Comparison of ENCODE assay signal across 11 cellular contexts in the genomic region with DNA sequence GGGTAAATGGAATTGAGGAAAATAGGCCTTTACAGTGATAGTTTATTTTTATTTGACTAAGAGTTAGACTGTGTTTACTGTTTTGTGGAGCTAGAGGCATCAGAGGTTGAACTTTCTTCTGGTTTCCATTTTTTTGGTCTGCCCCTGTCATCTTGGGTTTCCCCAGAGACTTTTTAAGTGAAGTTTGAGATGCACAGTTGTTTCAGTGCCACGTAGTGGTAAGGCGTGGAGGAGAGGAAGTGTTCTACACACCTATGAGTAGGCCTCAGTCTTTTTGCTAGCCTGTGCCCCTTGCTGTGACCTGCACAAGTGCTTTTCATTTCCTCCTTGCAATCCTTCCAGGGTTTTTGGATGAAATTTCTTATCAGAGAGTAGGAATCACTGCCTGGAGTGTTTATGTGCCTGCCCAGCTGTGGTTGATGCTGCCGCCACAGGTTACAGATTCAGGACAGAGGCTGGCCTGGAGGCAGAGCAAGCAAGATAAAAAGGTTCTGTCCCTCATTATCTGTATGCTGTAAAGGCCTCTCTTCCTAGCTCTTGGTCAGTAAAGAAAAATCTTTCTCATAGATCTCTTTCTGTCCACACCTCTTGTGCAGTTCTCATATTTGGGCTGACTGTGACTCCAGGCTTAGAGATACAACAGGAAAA. TPM values are rescaled to one million over a fixed set of nuclear protein-coding genes. Genes with fewer than 3 reads are reported as not detected.
A peak's percentile ranks its signal among the peaks of the same experiment; 100 is the strongest.
DNase-seq lines count a peak whose midpoint lies in the region; ATAC-seq and TF ChIP-seq lines count a peak whose summit lies in the region.
"Had no signal": no experiment of that assay in that cellular context is flagged by ENCODE, and none has a peak within 500 bp of the region (broad histone marks: within the 10 kb centered on the region; RNA-seq: fewer than 3 reads in every experiment).

No MANE protein-coding gene starts in this region.

- H3K9me2 ChIP-seq in PC-3 (replicated peaks; ENCODE audit: low read length): no peaks in the 10 kb centered on the region

- no peak overlapping the region for H3K4me2 ChIP-seq in PC-3 (ENCODE audit: low read length)

- H3K27me3 ChIP-seq in PC-3 (ENCODE audit: low read length) (no peaks in the 10 kb centered on the region), lower lobe of right lung (ENCODE audit: low read depth) (no peaks in the 10 kb centered on the region)
- H3K27me3 ChIP-seq: foreskin keratinocyte had no signal

- H3K27ac ChIP-seq in PC-3 (ENCODE audit: low read length): no peak overlapping the region
- no peak overlapping the region for H3K27ac ChIP-seq in lower lobe of right lung
- H3K27ac ChIP-seq: foreskin keratinocyte had no signal

- intact Hi-C loops in PC-3 (cut with micrococcal nuclease) (no loop called here), lower lobe of right lung (cut with DNase I) (no loop called here)

- no peak overlapping the region for H2AFZ ChIP-seq in PC-3 (ENCODE audit: low read length)

- POLR2A ChIA-PET in PC-3 (lab: Charles Lee; ENCODE audit: unreplicated experiment): no interaction called here

- no TSS peak for BruUV-seq in PC-3 (replicated peaks; lab: Mats Ljungman, UMichigan)

- H3F3A ChIP-seq in PC-3 (ENCODE audit: low read length, unreplicated experiment): no peaks in the 10 kb centered on the region

- DNase-seq in islet precursor cell: peak; percentile 52
- DNase-seq in PC-3: no peak
- DNase-seq in Ammon's horn (ENCODE audit: low spot score): no peak
- no peak for DNase-seq in activated CD4-positive, alpha-beta T cell treated with anti-CD3 and anti-CD28 coated beads for 4 hours
- no peak for DNase-seq in lower lobe of right lung
- DNase-seq: foreskin keratinocyte, NCI-H345 had no signal

- H3K4me3 ChIP-seq in PC-3 (ENCODE audit: low read length) (no peak overlapping the region), lower lobe of right lung (no peak overlapping the region)

- no peaks in the 10 kb centered on the region for H3K4me1 ChIP-seq in PC-3 (ENCODE audit: insufficient read depth, low read length)
- H3K4me1 ChIP-seq in lower lobe of right lung: no peaks in the 10 kb centered on the region
- H3K4me1 ChIP-seq: foreskin keratinocyte had no signal

- ATAC-seq in GM18520 (IDR thresholded peaks at IDR 0.05; ENCODE audit: unreplicated experiment) (peak; percentile 80), GM21529 (IDR thresholded peaks at IDR 0.05; ENCODE audit: unreplicated experiment) (peak; percentile 88), HG03460 (IDR thresholded peaks at IDR 0.05; ENCODE audit: unreplicated experiment) (peak; percentile 73), PC-3 (no peak), lower lobe of right lung (no peak)
- ATAC-seq: foreskin keratinocyte had no signal

- H3K9me3 ChIP-seq in PC-3 (ENCODE audit: low read length) (no peaks in the 10 kb centered on the region), lower lobe of right lung (no peaks in the 10 kb centered on the region)

- TF ChIP-seq CTCF in PC-3 (conservative IDR thresholded peaks at IDR 0.05; ENCODE audit: low read depth, low read length) (no peak), lower lobe of right lung (IDR thresholded peaks at IDR 0.05) (no peak)

- CTCF ChIA-PET in PC-3 (lab: Charles Lee): no interaction called here

- H3K79me2 ChIP-seq in PC-3 (ENCODE audit: low read length): no peaks in the 10 kb centered on the region

- H3K9ac ChIP-seq in PC-3 (ENCODE audit: low read length): no peak overlapping the region

- H4K20me1 ChIP-seq in PC-3 (ENCODE audit: low read length): no peaks in the 10 kb centered on the region

- H3K36me3 ChIP-seq in PC-3 (ENCODE audit: low read depth, low read length): no peaks in the 10 kb centered on the region
- no peaks in the 10 kb centered on the region for H3K36me3 ChIP-seq in lower lobe of right lung

RNA-seq across cellular contexts. Expression of a gene that starts 12.5 kb away (rescaled TPM):
- not detected in 2 replicates for total RNA-seq in PC-3 (2014; rRNA removed)
- not detected for total RNA-seq in lower lobe of right lung
- total RNA-seq: foreskin keratinocyte, lung microvascular endothelial cell had no signal

RNA-seq across cellular contexts. Expression of a gene that starts 21.4 kb away (rescaled TPM):
- total RNA-seq in PC-3 (2014; rRNA removed) (35.7 and 49.8 TPM in 2 replicates), lower lobe of right lung (21.7 TPM)

RNA-seq across cellular contexts. Expression of a gene that starts 35.9 kb away (rescaled TPM):
- total RNA-seq in PC-3 (2014; rRNA removed) (not detected in 2 replicates), lower lobe of right lung (not detected)
- total RNA-seq: foreskin keratinocyte, lung microvascular endothelial cell had no signal

Comparison
In these comparisons a context has a peak if more than half of its experiments do, and no peak if none do; other contexts are left out.
1. ATAC-seq: peak in GM18520 (single experiment), GM21529 (single experiment) and HG03460 (single experiment); none in PC-3 (single experiment) and lower lobe of right lung (0 of 2).